ENCODE assay signal across 17 cellular contexts in genomic region chr17:77704048-77704815, GRCh38.
"Had no signal": no experiment of that assay in that cellular context is flagged by ENCODE, and none has a peak within 500 bp of the region (broad histone marks: within the 10 kb centered on the region; RNA-seq: fewer than 3 reads in every experiment).

No MANE protein-coding gene starts in this region.

- ATAC-seq: gastrocnemius medialis, heart right ventricle, lower lobe of right lung had no signal

- H3K27ac Mint-ChIP-seq: memory B cell, naive B cell had no signal

- DNase-seq: cortex of kidney; dorsolateral prefrontal cortex; effector memory CD4-positive, alpha-beta T cell; gastrocnemius medialis; heart right ventricle; hypothalamus; left ventricle myocardium inferior; lower lobe of right lung; naive B cell; sigmoid colon; stimulated activated CD4-positive, alpha-beta T cell treated with anti-CD3 and anti-CD28 coated beads, Interleukin-2, amount 100 ng/mL, for 24 hours; stimulated activated CD4-positive, alpha-beta T cell treated with anti-CD3 and anti-CD28 coated beads, Interleukin-4, amount 100 ng/mL, for 4 hours; stimulated activated naive CD4-positive, alpha-beta T cell; stomach; trophoblast cell; uterus had no signal

- H3K4me3 Mint-ChIP-seq: memory B cell, naive B cell had no signal

- H3K4me1 Mint-ChIP-seq: memory B cell had no signal
